ENCODE assay signal across 1 cellular context in the genomic region with DNA sequence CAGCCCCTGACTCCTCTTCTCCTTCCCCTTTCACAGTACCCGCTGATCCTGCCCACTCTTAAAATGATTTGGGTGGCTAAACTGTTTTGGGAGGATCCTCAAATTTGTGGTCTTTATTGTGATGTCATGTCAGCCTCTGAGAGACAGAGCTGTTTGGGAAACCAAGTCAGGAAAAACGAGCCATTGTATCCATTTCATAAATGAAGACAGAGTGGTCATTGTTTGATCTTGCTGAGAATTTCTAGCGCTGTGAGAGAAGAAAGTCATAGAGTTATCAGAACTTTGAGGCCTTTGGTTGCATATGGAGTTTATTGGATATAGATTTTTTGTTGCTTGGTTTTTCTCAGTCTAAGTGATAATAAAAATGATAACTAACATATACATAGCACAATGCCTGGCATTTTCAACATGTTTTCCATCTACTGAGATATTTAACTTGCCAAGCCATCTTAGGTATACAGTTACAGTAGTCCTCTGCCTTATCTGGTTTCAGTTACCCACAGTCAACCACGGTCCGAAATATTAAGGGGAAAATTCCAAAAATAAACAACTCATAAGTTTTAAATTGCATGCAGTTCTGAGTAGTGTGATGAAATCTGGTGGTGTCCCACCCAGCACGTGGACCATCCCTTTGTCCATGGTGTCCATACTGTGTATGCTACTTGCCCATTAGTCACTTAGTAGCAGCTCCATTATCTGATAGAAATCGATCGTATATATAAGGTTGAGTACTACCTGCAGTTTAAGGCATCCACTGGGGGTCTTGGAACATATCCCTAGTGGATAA.
TF ChIP-seq lines count a peak whose summit lies in the region.

No MANE protein-coding gene starts in this region.

TF ChIP-seq in IMR-90, 13 proteins besides CTCF, POLR2A, EP300 and RAD21:
- TF ChIP-seq CHD1 (IDR thresholded peaks at IDR 0.05; ENCODE audit: low read depth, low read length) (no peak), SMC3 (IDR thresholded peaks at IDR 0.05; ENCODE audit: low read depth, low read length) (no peak), FOS (IDR thresholded peaks at IDR 0.05; ENCODE audit: low read depth, low read length) (no peak), MXI1 (IDR thresholded peaks at IDR 0.05; ENCODE audit: borderline replicate concordance, low read depth, low read length) (no peak)
